9 cellular contexts compared by ENCODE assay signal in genomic region chr15:89690276-89691218, GRCh38. TPM values are rescaled to one million over a fixed set of nuclear protein-coding genes. Genes with fewer than 3 reads are reported as not detected.
DNase-seq lines count a peak whose midpoint lies in the region; ATAC-seq and TF ChIP-seq lines count a peak whose summit lies in the region.
"Had no signal": no experiment of that assay in that cellular context is flagged by ENCODE, and none has a peak within 500 bp of the region (broad histone marks: within the 10 kb centered on the region; RNA-seq: fewer than 3 reads in every experiment).

A gene with protein sequence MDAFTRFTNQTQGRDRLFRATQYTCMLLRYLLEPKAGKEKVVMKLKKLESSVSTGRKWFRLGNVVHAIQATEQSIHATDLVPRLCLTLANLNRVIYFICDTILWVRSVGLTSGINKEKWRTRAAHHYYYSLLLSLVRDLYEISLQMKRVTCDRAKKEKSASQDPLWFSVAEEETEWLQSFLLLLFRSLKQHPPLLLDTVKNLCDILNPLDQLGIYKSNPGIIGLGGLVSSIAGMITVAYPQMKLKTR (minus strand): TSS chr15:89690754. CDS start chr15:89690632, 122 bp downstream.
Gene WDR93, plus strand, starts transcription at chr15:89690811. Its CDS starts 10,936 bp downstream, at chr15:89701747.

- BruUV-seq in Calu3 (replicated peaks; lab: Mats Ljungman, UMichigan) (TSS peak; percentile 69), Panc1 (replicated peaks; lab: Mats Ljungman, UMichigan) (no TSS peak)

- peak within 1 kb of the TSS; percentile 80 for H2AFZ ChIP-seq in fibroblast of lung (ENCODE audit: low read length)

- H3K9me3 ChIP-seq in Panc1 (ENCODE audit: control insufficient read depth, insufficient read depth, low read depth, low read length) (no peaks in the 10 kb centered on the region), fibroblast of lung (ENCODE audit: control insufficient read depth, insufficient read depth, low read depth, low read length) (no peaks in the 10 kb centered on the region)
- no peaks in the 10 kb centered on the region for H3K9me3 ChIP-seq in naive thymus-derived CD4-positive, alpha-beta T cell (ENCODE audit: control insufficient read depth in 2 of 3, low read length in 3 of 3)

- H3K4me3 Mint-ChIP-seq in Calu3 (ENCODE audit: low read depth, unreplicated experiment): peak within 1 kb of the TSS; percentile 96
- peak within 1 kb of the TSS; percentile 87 to 88 for H3K4me3 Mint-ChIP-seq in activated T-cell treated with anti-CD3 and anti-CD28 coated beads, Interleukin-2, amount 50 U/mL, for 72 hours
- peak within 1 kb of the TSS; percentile 78 to 94 (median 92) for H3K4me3 Mint-ChIP-seq in naive thymus-derived CD4-positive, alpha-beta T cell

- in situ Hi-C loops in Panc1 (cut with HindIII; ENCODE audit: low pct_unique_long_range_greater_than_20kb, low sequenced_read_pairs): no loop called here

- peak within 1 kb of the TSS; percentile 72 to 89 for H3K4me3 ChIP-seq in Panc1 (ENCODE audit: low read depth in 2 of 2, low read length in 2 of 2)
- peak within 1 kb of the TSS; percentile 83 to 91 (median 87) for H3K4me3 ChIP-seq in fibroblast of lung (replicated peaks in 1 of 4; ENCODE audit: control extremely low read depth in 1 of 4, insufficient read depth in 1 of 4, low read depth in 3 of 4, low read length in 4 of 4)
- peak within 1 kb of the TSS; percentile 92 for H3K4me3 ChIP-seq in naive thymus-derived CD4-positive, alpha-beta T cell (ENCODE audit: low read length)

- ATAC-seq in GM21390 (IDR thresholded peaks at IDR 0.05; ENCODE audit: unreplicated experiment) (peak; percentile 95), Panc1 (peak; percentile 99)
- peak; percentile 94 to 97 for ATAC-seq in activated T-cell treated with anti-CD3 and anti-CD28 coated beads, Interleukin-2, amount 50 U/mL, for 72 hours (replicated peaks in 1 of 2)
- peak; percentile 93 for ATAC-seq in naive thymus-derived CD4-positive, alpha-beta T cell

- DNase-seq in Calu3 (peak; percentile 92), HUDEP-2 (lab: John Stamatoyannopoulos, UW; ENCODE audit: unreplicated experiment in 76 of 76) (peak in 63 of 76 experiments; percentile 5 to 73 (median 50)), Panc1 (ENCODE audit: low read depth, low spot score) (peak; percentile 39), fibroblast of lung (ENCODE audit: low read depth in 2 of 2) (peak; percentile 54 to 75)
- DNase-seq in activated T-cell treated with anti-CD3 and anti-CD28 coated beads, Interleukin-2, amount 50 U/mL, for 72 hours: peak; percentile 78 to 85
- DNase-seq in naive thymus-derived CD4-positive, alpha-beta T cell: peak; percentile 59 to 80 (median 74)
- peak; percentile 45 to 60 for DNase-seq in stimulated activated CD8-positive, alpha-beta memory T cell treated with anti-CD3 and anti-CD28 coated beads, Interleukin-7, amount 100 ng/mL, for 48 hours (ENCODE audit: extremely low read depth in 1 of 2, low read depth in 1 of 2)

- H3K36me3 ChIP-seq in Panc1 (ENCODE audit: control insufficient read depth, insufficient read depth, low read length): no peaks in the 10 kb centered on the region
- no peaks in the 10 kb centered on the region for H3K36me3 ChIP-seq in fibroblast of lung (ENCODE audit: control insufficient read depth, insufficient read depth, low read length)
- no peaks in the 10 kb centered on the region for H3K36me3 ChIP-seq in naive thymus-derived CD4-positive, alpha-beta T cell (ENCODE audit: control insufficient read depth in 2 of 3, insufficient read depth in 3 of 3, low read length in 3 of 3)

- H3K27ac ChIP-seq in Panc1 (ENCODE audit: low read length) (peak within 1 kb of the TSS; percentile 79), fibroblast of lung (ENCODE audit: insufficient read depth, low read length) (peak within 1 kb of the TSS; percentile 36)
- H3K27ac ChIP-seq in naive thymus-derived CD4-positive, alpha-beta T cell (ENCODE audit: low read depth, low read length): peak within 1 kb of the TSS; percentile 56
- H3K27ac ChIP-seq: epithelial cell of prostate had no signal

- POLR2A ChIA-PET in Panc1 (lab: Charles Lee): no interaction called here
- POLR2A ChIA-PET in naive thymus-derived CD4-positive, alpha-beta T cell (lab: Charles Lee): interaction anchor here (0.9 kb wide), 1 partner anchor 9 kb away, joined by 3 read pairs; no protein-coding TSS in a partner anchor

- H3K79me2 ChIP-seq in fibroblast of lung (ENCODE audit: control insufficient read depth, insufficient read depth, low read length): no peaks in the 10 kb centered on the region

- peaks cover 13% of the 10 kb centered on the region for H3K27me3 Mint-ChIP-seq in Calu3 (ENCODE audit: unreplicated experiment)
- no peaks in the 10 kb centered on the region for H3K27me3 Mint-ChIP-seq in activated T-cell treated with anti-CD3 and anti-CD28 coated beads, Interleukin-2, amount 50 U/mL, for 72 hours (ENCODE audit: low read depth)
- H3K27me3 Mint-ChIP-seq in naive thymus-derived CD4-positive, alpha-beta T cell: peaks cover 0 to 11% (median 0%) of the 10 kb centered on the region in 5 donors

- H3K36me3 Mint-ChIP-seq in Calu3 (ENCODE audit: insufficient read depth, unreplicated experiment): peaks cover 18% of the 10 kb centered on the region
- no peaks in the 10 kb centered on the region for H3K36me3 Mint-ChIP-seq in activated T-cell treated with anti-CD3 and anti-CD28 coated beads, Interleukin-2, amount 50 U/mL, for 72 hours (ENCODE audit: insufficient read depth in 2 of 2)
- peaks cover 0 to 11% (median 2%) of the 10 kb centered on the region in 5 donors for H3K36me3 Mint-ChIP-seq in naive thymus-derived CD4-positive, alpha-beta T cell

- H3K27ac Mint-ChIP-seq in Calu3 (ENCODE audit: unreplicated experiment): peak within 1 kb of the TSS; percentile 88
- peak within 1 kb of the TSS; percentile 87 for H3K27ac Mint-ChIP-seq in activated T-cell treated with anti-CD3 and anti-CD28 coated beads, Interleukin-2, amount 50 U/mL, for 72 hours
- H3K27ac Mint-ChIP-seq in naive thymus-derived CD4-positive, alpha-beta T cell: peak within 1 kb of the TSS; percentile 74 to 93 (median 89)

- CTCF ChIA-PET in Calu3 (lab: Charles Lee) (no interaction called here), Panc1 (lab: Charles Lee) (no interaction called here)
- CTCF ChIA-PET in naive thymus-derived CD4-positive, alpha-beta T cell (lab: Charles Lee): no interaction called here

- H4K20me1 ChIP-seq in fibroblast of lung (ENCODE audit: control insufficient read depth, extremely low read depth, insufficient read depth, low read length): no peaks in the 10 kb centered on the region

- H3K27me3 ChIP-seq in Panc1 (ENCODE audit: control insufficient read depth, insufficient read depth, low read length): no peaks in the 10 kb centered on the region
- no peaks in the 10 kb centered on the region for H3K27me3 ChIP-seq in fibroblast of lung (ENCODE audit: control insufficient read depth, insufficient read depth, low read length)
- H3K27me3 ChIP-seq in naive thymus-derived CD4-positive, alpha-beta T cell (ENCODE audit: control insufficient read depth in 2 of 2, insufficient read depth in 2 of 2, low read length in 2 of 2): no peaks in the 10 kb centered on the region

- H3K4me1 ChIP-seq in Panc1 (ENCODE audit: control insufficient read depth, insufficient read depth, low read length): peaks cover 8% of the 10 kb centered on the region; the same call in 1 of the 2 replicates
- no peaks in the 10 kb centered on the region for H3K4me1 ChIP-seq in fibroblast of lung (ENCODE audit: control insufficient read depth, extremely low read depth, insufficient read depth, low read length)
- H3K4me1 ChIP-seq in naive thymus-derived CD4-positive, alpha-beta T cell (ENCODE audit: control insufficient read depth in 2 of 2, insufficient read depth in 2 of 2, low read length in 2 of 2): peaks cover 0 to 3% of the 10 kb centered on the region in 2 donors

- H3K4me1 Mint-ChIP-seq in Calu3 (ENCODE audit: low read depth, unreplicated experiment): no peaks in the 10 kb centered on the region
- H3K4me1 Mint-ChIP-seq in activated T-cell treated with anti-CD3 and anti-CD28 coated beads, Interleukin-2, amount 50 U/mL, for 72 hours (ENCODE audit: low read depth): peaks cover 13% of the 10 kb centered on the region
- peaks cover 13 to 24% (median 15%) of the 10 kb centered on the region in 7 donors for H3K4me1 Mint-ChIP-seq in naive thymus-derived CD4-positive, alpha-beta T cell

- H3K4me2 ChIP-seq in fibroblast of lung (ENCODE audit: extremely low read depth, insufficient read depth, low read length): peak within 1 kb of the TSS; percentile 98

- TF ChIP-seq CTCF in Calu3 (IDR thresholded peaks at IDR 0.05; ENCODE audit: unreplicated experiment) (no peak), Panc1 (IDR thresholded peaks at IDR 0.05) (no peak), fibroblast of lung (conservative IDR thresholded peaks at IDR 0.05 in 1 of 2, IDR thresholded peaks at IDR 0.05 in 1 of 2; ENCODE audit: low read depth in 1 of 2, low read length in 2 of 2) (no peak)

- no peaks in the 10 kb centered on the region for H3K9me3 Mint-ChIP-seq in Calu3 (ENCODE audit: low read depth, unreplicated experiment)
- H3K9me3 Mint-ChIP-seq in activated T-cell treated with anti-CD3 and anti-CD28 coated beads, Interleukin-2, amount 50 U/mL, for 72 hours: no peaks in the 10 kb centered on the region
- H3K9me3 Mint-ChIP-seq in naive thymus-derived CD4-positive, alpha-beta T cell: peaks cover 0 to 4% (median 0%) of the 10 kb centered on the region in 11 donors

- peak within 1 kb of the TSS; percentile 63 for H3K9ac ChIP-seq in fibroblast of lung (ENCODE audit: insufficient read depth, low read length)

- intact Hi-C loops in Calu3 (cut with micrococcal nuclease; ENCODE audit: unreplicated experiment) (loop anchor here (10.0 kb wide), 1 partner anchor 1796 kb away; no protein-coding TSS in a partner anchor), Panc1 (cut with micrococcal nuclease; ENCODE audit: unreplicated experiment) (no loop called here)
- intact Hi-C loops in naive thymus-derived CD4-positive, alpha-beta T cell (cut with micrococcal nuclease): loop anchor here (1.0 to 2.0 kb wide), 4 partner anchors 115 to 204 kb away; partner anchors contain the start of genes TICRR (in 2 of the 2) and AP3S2 (in 1 of the 2)

RNA-seq across cellular contexts. Expression of the first gene that starts in this region (rescaled TPM):
- 6.7 and 8.0 TPM in 2 replicates for total RNA-seq in Calu3 (2022)
- 6.2 TPM for total RNA-seq in Panc1 (2021; ENCODE audit: unreplicated experiment)
- polyA plus RNA-seq in Panc1 (2012; ENCODE audit: insufficient read length): 8.3 TPM
- 1 to 10 TPM; 4.0 to 7.3 TPM for total RNA-seq in activated T-cell treated with anti-CD3 and anti-CD28 coated beads, Interleukin-2, amount 50 U/mL, for 72 hours
- 11.7 and 15.9 TPM in 2 replicates for total RNA-seq in fibroblast of lung
- polyA plus RNA-seq in fibroblast of lung: 4.0 and 6.6 TPM in 2 replicates
- polyA plus RNA-seq in fibroblast of lung (2012): 3.4 and 5.0 TPM in 2 replicates
- polyA minus RNA-seq in fibroblast of lung (ENCODE audit: low replicate concordance): 0.37 and 6.0 TPM in 2 replicates
- 1 to 10 TPM in 4 of 5 experiments, under 1 TPM in 1; 0.92 to 4.6 (median 2.0) TPM for total RNA-seq in naive thymus-derived CD4-positive, alpha-beta T cell
- polyA plus RNA-seq in naive thymus-derived CD4-positive, alpha-beta T cell: 1 to 10 TPM; 1.2 to 2.4 TPM

RNA-seq across cellular contexts. Expression of gene WDR93, which starts in this region (rescaled TPM):
- total RNA-seq in Calu3 (2022): not detected in 2 replicates
- 0.18 TPM for total RNA-seq in Panc1 (2021; ENCODE audit: unreplicated experiment)
- polyA plus RNA-seq in Panc1 (2012; ENCODE audit: insufficient read length): not detected
- total RNA-seq in activated T-cell treated with anti-CD3 and anti-CD28 coated beads, Interleukin-2, amount 50 U/mL, for 72 hours: under 1 TPM in 1 of 2 donors, not detected in 1; 0.19 TPM
- total RNA-seq in fibroblast of lung: under 0.01 and 0.17 TPM in 2 replicates
- polyA plus RNA-seq in fibroblast of lung: 0.14 TPM in 1 of 2 replicates, not detected in the other
- 0.05 and 0.07 TPM in 2 replicates for polyA plus RNA-seq in fibroblast of lung (2012)
- polyA minus RNA-seq in fibroblast of lung (ENCODE audit: low replicate concordance): not detected in 2 replicates
- total RNA-seq in naive thymus-derived CD4-positive, alpha-beta T cell: under 1 TPM in 1 of 5 experiments, not detected in 4; 0.27 TPM
- not detected for polyA plus RNA-seq in naive thymus-derived CD4-positive, alpha-beta T cell

Comparison
In these comparisons a context has a peak if more than half of its experiments do, and no peak if none do; other contexts are left out.
1. Peak in every context shown above with its lines: DNase-seq, ATAC-seq, H3K4me3 ChIP-seq and H3K27ac ChIP-seq.
2. DNase-seq: peak in every context shown above with its lines; median percentile 92 in Calu3; 82 in activated T-cell treated with anti-CD3 and anti-CD28 coated beads, Interleukin-2, amount 50 U/mL, for 72 hours; 74 in naive thymus-derived CD4-positive, alpha-beta T cell; 64 in fibroblast of lung; 52 in stimulated activated CD8-positive, alpha-beta memory T cell treated with anti-CD3 and anti-CD28 coated beads, Interleukin-7, amount 100 ng/mL, for 48 hours; 50 in HUDEP-2; 39 in Panc1.